11 cellular contexts compared by ENCODE assay signal in the genomic region with DNA sequence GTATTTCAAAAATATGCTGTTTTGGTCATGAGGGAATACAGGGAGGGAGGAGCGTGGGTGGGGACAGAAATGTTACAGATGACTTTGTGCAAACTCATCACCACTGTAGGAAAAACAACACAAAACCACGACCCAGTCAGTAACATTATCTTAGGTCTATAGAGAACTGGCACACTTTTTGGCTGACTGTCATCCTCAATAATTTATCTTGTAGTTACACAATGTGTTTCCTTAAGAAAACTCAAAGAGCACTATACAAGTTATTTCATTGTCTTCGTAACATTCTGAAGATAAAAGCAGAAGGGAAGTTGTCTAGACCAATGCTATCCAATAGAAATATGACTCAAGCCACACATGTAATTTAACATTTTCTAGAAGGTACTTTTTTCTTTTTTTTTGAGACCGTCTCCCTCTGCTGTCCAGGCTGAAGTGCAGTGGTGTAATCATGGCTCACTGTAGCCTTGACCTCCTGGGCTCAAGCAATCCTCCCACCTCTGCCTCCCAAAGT. TPM values are rescaled to one million over a fixed set of nuclear protein-coding genes. Genes with fewer than 3 reads are reported as not detected.
DNase-seq lines count a peak whose midpoint lies in the region; FAIRE-seq lines count a peak whose summit lies in the region.
"Had no signal": no experiment of that assay in that cellular context is flagged by ENCODE, and none has a peak within 500 bp of the region (broad histone marks: within the 10 kb centered on the region; RNA-seq: fewer than 3 reads in every experiment).

No MANE protein-coding gene starts in this region.

- DNase-seq in GM04504 (ENCODE audit: low read depth) (peak; percentile 58), RCC 7860 (ENCODE audit: low spot score) (peak; percentile 60), fibroblast of gingiva (ENCODE audit: low read depth) (peak; percentile 79), renal cortical epithelial cell (ENCODE audit: low read depth) (peak; percentile 87), NCI-H1092 (lab: John Stamatoyannopoulos, UW) (no peak), ureter (ENCODE audit: low spot score) (no peak), RKO (ENCODE audit: low spot score) (no peak)
- DNase-seq in activated naive CD4-positive, alpha-beta T cell treated with anti-CD3 and anti-CD28 coated beads, Interleukin-2, amount 10 ng/mL, durations not matched to agents 7 days and 5 days: no peak
- DNase-seq: DMS79, transverse colon had no signal

- H3K27ac Mint-ChIP-seq in activated naive CD4-positive, alpha-beta T cell treated with anti-CD3 and anti-CD28 coated beads, Interleukin-2, amount 10 ng/mL, durations not matched to agents 7 days and 5 days: no peak overlapping the region

- no peak overlapping the region for H3K4me3 Mint-ChIP-seq in activated naive CD4-positive, alpha-beta T cell treated with anti-CD3 and anti-CD28 coated beads, Interleukin-2, amount 10 ng/mL, durations not matched to agents 7 days and 5 days
- H3K4me3 Mint-ChIP-seq: central memory CD8-positive, alpha-beta T cell had no signal

- no peaks in the 10 kb centered on the region for H3K4me1 Mint-ChIP-seq in activated naive CD4-positive, alpha-beta T cell treated with anti-CD3 and anti-CD28 coated beads, Interleukin-2, amount 10 ng/mL, durations not matched to agents 7 days and 5 days
- H3K4me1 Mint-ChIP-seq: central memory CD8-positive, alpha-beta T cell had no signal

- no peaks in the 10 kb centered on the region for H3K36me3 Mint-ChIP-seq in activated naive CD4-positive, alpha-beta T cell treated with anti-CD3 and anti-CD28 coated beads, Interleukin-2, amount 10 ng/mL, durations not matched to agents 7 days and 5 days

- FAIRE-seq in RCC 7860 (lab: Jason Lieb, UNC): peak; percentile 32

- CTCF ChIA-PET in activated naive CD4-positive, alpha-beta T cell treated with anti-CD3 and anti-CD28 coated beads, Interleukin-2, amount 10 ng/mL, durations not matched to agents 7 days and 5 days (lab: Charles Lee): no interaction called here

- no peaks in the 10 kb centered on the region for H3K27me3 Mint-ChIP-seq in activated naive CD4-positive, alpha-beta T cell treated with anti-CD3 and anti-CD28 coated beads, Interleukin-2, amount 10 ng/mL, durations not matched to agents 7 days and 5 days
- H3K27me3 Mint-ChIP-seq: central memory CD8-positive, alpha-beta T cell had no signal

- no peaks in the 10 kb centered on the region for H3K9me3 Mint-ChIP-seq in activated naive CD4-positive, alpha-beta T cell treated with anti-CD3 and anti-CD28 coated beads, Interleukin-2, amount 10 ng/mL, durations not matched to agents 7 days and 5 days
- H3K9me3 Mint-ChIP-seq: central memory CD8-positive, alpha-beta T cell had no signal

RNA-seq across cellular contexts. Expression of a gene that starts 16.9 kb away (rescaled TPM):
- 30.2 and 32.8 TPM in 2 replicates for total RNA-seq in renal cortical epithelial cell
- 23.5 TPM for total RNA-seq in ureter

Comparison
In these comparisons a context has a peak if more than half of its experiments do, and no peak if none do; other contexts are left out.
1. DNase-seq: peak in GM04504 (single experiment), RCC 7860 (single experiment), fibroblast of gingiva (single experiment) and renal cortical epithelial cell (single experiment); none in NCI-H1092 (single experiment), ureter (single experiment), activated naive CD4-positive, alpha-beta T cell treated with anti-CD3 and anti-CD28 coated beads, Interleukin-2, amount 10 ng/mL, durations not matched to agents 7 days and 5 days (single experiment) and RKO (single experiment).